8 cellular contexts compared by ENCODE assay signal in the genomic region with DNA sequence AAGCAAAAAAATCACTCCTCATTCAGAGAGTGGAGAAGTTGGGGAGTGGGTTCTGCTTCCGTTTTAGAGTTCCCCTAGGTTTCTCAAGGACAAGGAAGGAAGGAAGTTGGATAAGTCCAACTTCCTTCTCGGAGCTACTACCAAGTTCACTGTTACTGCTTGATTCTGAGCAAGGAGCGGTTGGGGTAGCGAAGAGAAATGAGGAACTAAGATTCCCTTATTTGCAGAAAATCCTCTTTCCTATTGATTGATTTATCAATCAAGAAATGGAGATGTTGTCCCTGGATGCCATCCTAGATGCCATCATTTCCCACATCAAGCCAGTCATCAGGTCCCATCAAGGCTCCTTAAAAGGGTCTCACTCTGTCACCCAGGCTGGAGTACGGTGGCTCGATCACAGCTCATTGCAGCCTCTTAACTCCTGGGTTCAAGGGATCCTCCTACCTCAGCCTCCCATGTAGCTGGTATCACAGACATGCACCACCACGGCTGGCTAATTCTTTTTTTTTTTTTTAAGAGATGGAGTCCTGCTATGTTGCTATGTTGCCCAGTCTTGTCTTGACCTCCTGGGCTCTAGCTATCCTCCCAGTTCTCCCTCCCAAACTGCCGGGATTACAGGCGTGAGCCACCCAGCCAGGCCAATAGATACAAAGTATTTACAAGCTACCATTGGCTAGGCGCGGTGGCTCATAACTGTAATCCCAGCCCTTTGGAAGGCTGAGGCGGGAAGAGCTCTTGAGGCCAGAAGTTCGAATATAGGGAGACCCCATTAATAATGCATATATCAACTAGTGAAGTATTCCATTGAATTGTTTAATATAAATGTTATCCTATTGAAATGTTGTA. TPM values are rescaled to one million over a fixed set of nuclear protein-coding genes. Genes with fewer than 3 reads are reported as not detected.
DNase-seq lines count a peak whose midpoint lies in the region; ATAC-seq and TF ChIP-seq lines count a peak whose summit lies in the region.

No MANE protein-coding gene starts in this region.

- TF ChIP-seq CTCF in Loucy (conservative IDR thresholded peaks at IDR 0.05; ENCODE audit: low read length) (no peak), brain microvascular endothelial cell (IDR thresholded peaks at IDR 0.05; ENCODE audit: low read depth, low read length, missing control alignments) (no peak)

- H2AFZ ChIP-seq in Loucy (ENCODE audit: low read length): peak overlapping the region; percentile 65

- H3F3A ChIP-seq in Loucy (ENCODE audit: low read depth): no peaks in the 10 kb centered on the region

- no peak for ATAC-seq in GM21526 (IDR thresholded peaks at IDR 0.05; ENCODE audit: low FRiP score, unreplicated experiment)

- H3K9ac ChIP-seq in BLaER1 treated with 17β-estradiol and CSF1 and Interleukin-3, amounts not matched to agents 10 nM and 100 nM: peak overlapping the region; percentile 87 to 99 (median 97)
- H3K9ac ChIP-seq in Loucy (ENCODE audit: low read depth, low read length, poor library complexity, severe bottlenecking): peak overlapping the region; percentile 90

- peak overlapping the region; percentile 76 to 96 (median 82) for H3K4me2 ChIP-seq in BLaER1 treated with 17β-estradiol and CSF1 and Interleukin-3, amounts not matched to agents 10 nM and 100 nM
- H3K4me2 ChIP-seq in Loucy (ENCODE audit: low read depth, low read length, poor library complexity, severe bottlenecking): peak overlapping the region; percentile 88

- peaks cover 0 to 13% (median 7%) of the 10 kb centered on the region in 11 experiments; a peak in 9 of 22 replicates for H3K36me3 ChIP-seq in BLaER1 treated with 17β-estradiol and CSF1 and Interleukin-3, amounts not matched to agents 10 nM and 100 nM
- H3K36me3 ChIP-seq in Loucy (ENCODE audit: insufficient read depth, low read length) (no peaks in the 10 kb centered on the region), brain microvascular endothelial cell (replicated peaks) (no peaks in the 10 kb centered on the region)

- no peaks in the 10 kb centered on the region for H3K27me3 ChIP-seq in BLaER1 treated with 17β-estradiol and CSF1 and Interleukin-3, amounts not matched to agents 10 nM and 100 nM
- H3K27me3 ChIP-seq in Loucy (ENCODE audit: insufficient read depth, low read length, poor library complexity, severe bottlenecking) (no peaks in the 10 kb centered on the region), brain microvascular endothelial cell (replicated peaks) (no peaks in the 10 kb centered on the region), mononuclear cell (ENCODE audit: insufficient read depth, low read length) (no peaks in the 10 kb centered on the region)

- H3K4me3 ChIP-seq in BLaER1 treated with 17β-estradiol and CSF1 and Interleukin-3, amounts not matched to agents 10 nM and 100 nM: peak overlapping the region; percentile 62 to 78 (median 70)
- H3K4me3 ChIP-seq in Loucy (ENCODE audit: low read length, poor library complexity, severe bottlenecking) (peak overlapping the region; percentile 84), brain microvascular endothelial cell (ENCODE audit: low read depth, low read length) (peak overlapping the region; percentile 79), mononuclear cell (ENCODE audit: low read length) (peak overlapping the region; percentile 82)

- DNase-seq in brain microvascular endothelial cell (no peak), NCI-H69 (lab: John Stamatoyannopoulos, UW) (no peak), HK-2 (ENCODE audit: unreplicated experiment) (no peak), NCI-H526 (lab: John Stamatoyannopoulos, UW) (no peak)

- H3K27ac ChIP-seq in BLaER1 treated with 17β-estradiol and CSF1 and Interleukin-3, amounts not matched to agents 10 nM and 100 nM: peak overlapping the region; percentile 89 to 100 (median 98)
- peak overlapping the region; percentile 100 for H3K27ac ChIP-seq in brain microvascular endothelial cell

- in situ Hi-C loops in brain microvascular endothelial cell (cut with HindIII; ENCODE audit: low pct_ligation_motif_present, low sequenced_read_pairs): no loop called here

- no peaks in the 10 kb centered on the region for H3K9me3 ChIP-seq in BLaER1 treated with 17β-estradiol and CSF1 and Interleukin-3, amounts not matched to agents 10 nM and 100 nM (replicated peaks in 1 of 11)
- H3K9me3 ChIP-seq in Loucy (ENCODE audit: insufficient read depth, low read depth, low read length) (no peaks in the 10 kb centered on the region), mononuclear cell (ENCODE audit: low read depth, low read length) (no peaks in the 10 kb centered on the region)

- H4K20me1 ChIP-seq in BLaER1 treated with 17β-estradiol and CSF1 and Interleukin-3, amounts not matched to agents 10 nM and 100 nM: no peaks in the 10 kb centered on the region; a peak in 1 of 22 replicates
- no peaks in the 10 kb centered on the region for H4K20me1 ChIP-seq in Loucy (ENCODE audit: insufficient read depth, low read length, poor library complexity, severe bottlenecking)

- H3K9me2 ChIP-seq in Loucy (replicated peaks; ENCODE audit: low read depth, low read length): no peaks in the 10 kb centered on the region

- H3K4me1 ChIP-seq in BLaER1 treated with 17β-estradiol and CSF1 and Interleukin-3, amounts not matched to agents 10 nM and 100 nM: peaks cover 30 to 67% (median 49%) of the 10 kb centered on the region in 10 experiments
- H3K4me1 ChIP-seq in Loucy (ENCODE audit: insufficient read depth, low read length, poor library complexity, severe bottlenecking) (peaks cover 18% of the 10 kb centered on the region), mononuclear cell (ENCODE audit: insufficient read depth, low read length) (peaks cover 64% of the 10 kb centered on the region)

- H3K79me2 ChIP-seq in Loucy (ENCODE audit: insufficient read depth, low read length): peaks cover 21% of the 10 kb centered on the region

RNA-seq across cellular contexts. Expression of a gene that starts 0.8 kb away (rescaled TPM):
- 3.8 TPM for total RNA-seq in mononuclear cell

RNA-seq across cellular contexts. Expression of a gene that starts 11.0 kb away (rescaled TPM):
- total RNA-seq in mononuclear cell: 90.6 TPM

RNA-seq across cellular contexts. Expression of a gene that starts 11.6 kb away (rescaled TPM):
- 14.2 TPM for total RNA-seq in mononuclear cell

RNA-seq across cellular contexts. Expression of a gene that starts 32.4 kb away (rescaled TPM):
- 8.0 TPM for total RNA-seq in mononuclear cell

RNA-seq across cellular contexts. Expression of a gene that starts 32.8 kb away (rescaled TPM):
- total RNA-seq in mononuclear cell: 30.2 TPM
